ENCODE assay signal across 2 cellular contexts in genomic region chr11:103601230-103601846, GRCh38.
TF ChIP-seq lines count a peak whose summit lies in the region.

No MANE protein-coding gene starts in this region.

TF ChIP-seq in IMR-90, 13 proteins besides CTCF, POLR2A, EP300 and RAD21:
- TF ChIP-seq FOS (IDR thresholded peaks at IDR 0.05; ENCODE audit: low read depth, low read length) = no peak
- no peak for TF ChIP-seq USF2 (IDR thresholded peaks at IDR 0.05; ENCODE audit: low read depth, low read length)
- TF ChIP-seq MXI1 (IDR thresholded peaks at IDR 0.05; ENCODE audit: borderline replicate concordance, low read depth, low read length) = no peak
- 0 out of 2 replicates have a peak, but pooled peaks have one; percentile 12 for TF ChIP-seq CEBPB (IDR thresholded peaks at IDR 0.05; ENCODE audit: low read depth, low read length)
- no peak for TF ChIP-seq BHLHE40 (IDR thresholded peaks at IDR 0.05; ENCODE audit: low read depth, low read length)
- TF ChIP-seq SMC3 (IDR thresholded peaks at IDR 0.05; ENCODE audit: low read depth, low read length) = peak; percentile 95
- no peak for TF ChIP-seq NFE2L2 (IDR thresholded peaks at IDR 0.05; ENCODE audit: low read depth, low read length)
- TF ChIP-seq RFX5 (IDR thresholded peaks at IDR 0.05; ENCODE audit: low read depth, low read length) = no peak
- TF ChIP-seq RCOR1 (IDR thresholded peaks at IDR 0.05; ENCODE audit: insufficient replicate concordance, low read length) = no peak
- no peak for TF ChIP-seq CHD1 (IDR thresholded peaks at IDR 0.05; ENCODE audit: low read depth, low read length)
- no peak for TF ChIP-seq ELK1 (IDR thresholded peaks at IDR 0.05; ENCODE audit: borderline replicate concordance, low read depth, low read length)
- no peak for TF ChIP-seq MAFK (IDR thresholded peaks at IDR 0.05; ENCODE audit: low read depth, low read length)
- no peak for TF ChIP-seq MAZ (IDR thresholded peaks at IDR 0.05; ENCODE audit: borderline replicate concordance, low read depth, low read length)

TF ChIP-seq in K562, 482 proteins besides CTCF, POLR2A, EP300 and RAD21:
- TF ChIP-seq THAP7 (CRISPR knock-in tag; IDR thresholded peaks at IDR 0.05) (no peak), MAFK (IDR thresholded peaks at IDR 0.05; ENCODE audit: low read length) (no peak), ZBTB49 (CRISPR knock-in tag; IDR thresholded peaks at IDR 0.05; ENCODE audit: borderline replicate concordance) (no peak), NELFE (IDR thresholded peaks at IDR 0.05; ENCODE audit: insufficient read depth, insufficient read length) (no peak), SIX5 (IDR thresholded peaks at IDR 0.05; ENCODE audit: borderline replicate concordance in 1 of 2, insufficient read depth in 1 of 2, low read depth in 1 of 2, low read length in 2 of 2) (no peak), ZNF280B (CRISPR knock-in tag; IDR thresholded peaks at IDR 0.05) (no peak), ZBTB2 (IDR thresholded peaks at IDR 0.05) (no peak), RBFOX2 (IDR thresholded peaks at IDR 0.05; ENCODE audit: low read depth, low read length) (no peak), TAF7 (tag; IDR thresholded peaks at IDR 0.05) (no peak)
